Comparison of ENCODE assay signal across 9 cellular contexts in the genomic region with DNA sequence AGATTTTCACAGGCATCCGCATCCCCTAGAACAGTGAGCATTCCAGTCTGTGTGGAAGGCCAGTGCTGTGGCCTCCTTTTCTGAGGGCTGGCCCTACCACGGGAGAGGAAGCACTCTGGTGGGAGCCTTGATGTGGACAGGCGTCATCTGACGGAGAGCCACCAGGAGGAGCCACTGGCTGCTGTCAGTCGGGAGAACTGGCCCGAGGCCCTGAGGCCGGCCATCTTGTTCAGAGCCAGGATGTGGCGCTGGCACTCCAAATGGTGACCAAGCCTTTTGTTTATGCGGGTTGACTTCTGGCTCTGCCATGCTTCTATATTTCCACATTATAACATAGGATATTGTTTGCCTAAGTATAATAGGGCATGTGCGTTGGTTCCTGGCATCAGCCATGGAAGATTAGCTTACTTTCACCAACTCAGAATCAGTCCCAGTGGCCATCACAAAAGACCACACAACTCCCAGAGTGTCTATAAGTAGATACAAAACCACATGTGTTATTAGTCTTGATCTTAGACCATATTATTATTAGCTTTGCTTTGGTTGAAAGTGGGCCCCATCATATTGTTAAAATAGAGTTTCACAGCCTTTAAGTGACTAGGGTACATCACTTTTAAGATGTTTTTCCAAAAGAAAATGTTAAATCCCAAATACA.
A peak's percentile ranks its signal among the peaks of the same experiment; 100 is the strongest.
DNase-seq lines count a peak whose midpoint lies in the region; TF ChIP-seq lines count a peak whose summit lies in the region.
"Had no signal": no experiment of that assay in that cellular context is flagged by ENCODE, and none has a peak within 500 bp of the region (broad histone marks: within the 10 kb centered on the region; RNA-seq: fewer than 3 reads in every experiment).

No MANE protein-coding gene starts in this region.

- no peaks in the 10 kb centered on the region for H3K79me1 ChIP-seq in mesenchymal stem cell (replicated peaks; ENCODE audit: low read length, poor library complexity, severe bottlenecking)

- H3K4me3 ChIP-seq in AG10803 (ENCODE audit: low read length) (no peak overlapping the region), GM12865 (ENCODE audit: low read depth, low read length) (no peak overlapping the region), mesenchymal stem cell (ENCODE audit: insufficient read depth in 1 of 2, low read depth in 1 of 2, low read length in 2 of 2) (no peak overlapping the region)
- H3K4me3 ChIP-seq in effector memory CD4-positive, alpha-beta T cell (ENCODE audit: insufficient read depth, low read depth, low read length, poor library complexity, severe bottlenecking) = no peak overlapping the region
- H3K4me3 ChIP-seq: right lobe of liver had no signal

- no peaks in the 10 kb centered on the region for H3K4me1 ChIP-seq in mesenchymal stem cell (ENCODE audit: control insufficient read depth, insufficient read depth, low read depth, low read length)
- H3K4me1 ChIP-seq in effector memory CD4-positive, alpha-beta T cell (ENCODE audit: control insufficient read depth, insufficient read depth, low read length, poor library complexity, severe bottlenecking) = peaks cover 21% of the 10 kb centered on the region
- H3K4me1 ChIP-seq: right lobe of liver had no signal

- 98% methylated on average over 6 of the region's 10 CpGs for WGBS in mesenchymal stem cell

- DNase-seq in AG10803 (ENCODE audit: low read depth) (no peak), GM12865 (ENCODE audit: low read depth) (peak; percentile 49), RPMI7951 (ENCODE audit: low read depth) (peak; percentile 59), fibroblast of gingiva (ENCODE audit: low read depth) (peak; percentile 14), mesenchymal stem cell (no peak), dedifferentiated amniotic fluid mesenchymal stem cell (ENCODE audit: extremely low spot score) (no peak), GOT3 (lab: John Stamatoyannopoulos, UW) (no peak)
- no peak for DNase-seq in effector memory CD4-positive, alpha-beta T cell
- DNase-seq: right lobe of liver had no signal

- no peak overlapping the region for H2BK5ac ChIP-seq in mesenchymal stem cell (ENCODE audit: low read depth, low read length, poor library complexity, severe bottlenecking)

- H3K18ac ChIP-seq in mesenchymal stem cell (ENCODE audit: low read depth in 1 of 2, low read length in 2 of 2) = no peak overlapping the region

- H3K9ac ChIP-seq in mesenchymal stem cell (ENCODE audit: low read length) = no peak overlapping the region

- no peak overlapping the region for H2AFZ ChIP-seq in mesenchymal stem cell (ENCODE audit: low read depth, low read length)

- no peak overlapping the region for H4K91ac ChIP-seq in mesenchymal stem cell (ENCODE audit: low read length)

- H3K9me3 ChIP-seq in mesenchymal stem cell (ENCODE audit: control insufficient read depth, low read length) = no peaks in the 10 kb centered on the region
- H3K9me3 ChIP-seq in effector memory CD4-positive, alpha-beta T cell (ENCODE audit: control insufficient read depth, low read length) = no peaks in the 10 kb centered on the region
- H3K9me3 ChIP-seq: right lobe of liver had no signal

- no peak overlapping the region for H2BK15ac ChIP-seq in mesenchymal stem cell (ENCODE audit: low read depth, poor library complexity, severe bottlenecking)

- no peak overlapping the region for H3K23ac ChIP-seq in mesenchymal stem cell (ENCODE audit: low read length in 2 of 2)

- no peak overlapping the region for H2AK5ac ChIP-seq in mesenchymal stem cell (ENCODE audit: low read length, severe bottlenecking)

- H2BK12ac ChIP-seq in mesenchymal stem cell (ENCODE audit: low read length in 2 of 2) = no peak overlapping the region

- H3K4me2 ChIP-seq in mesenchymal stem cell (ENCODE audit: low read length, poor library complexity, severe bottlenecking) = no peak overlapping the region

- no peak overlapping the region for H2BK120ac ChIP-seq in mesenchymal stem cell (ENCODE audit: low read depth, low read length)

- H3K27ac ChIP-seq in mesenchymal stem cell (ENCODE audit: low read length, poor library complexity, severe bottlenecking) = no peak overlapping the region
- H3K27ac ChIP-seq in effector memory CD4-positive, alpha-beta T cell (ENCODE audit: insufficient read depth, low read length, poor library complexity, severe bottlenecking) = no peak overlapping the region
- H3K27ac ChIP-seq: right lobe of liver had no signal

- no peak overlapping the region for H3K4ac ChIP-seq in mesenchymal stem cell (ENCODE audit: low read depth in 1 of 2, low read length in 2 of 2)

- H4K8ac ChIP-seq in mesenchymal stem cell (ENCODE audit: low read length) = no peak overlapping the region

- H3K36me3 ChIP-seq in mesenchymal stem cell (ENCODE audit: control insufficient read depth in 1 of 2, insufficient read depth in 2 of 2, low read depth in 1 of 2, low read length in 2 of 2) = no peaks in the 10 kb centered on the region
- H3K36me3 ChIP-seq in effector memory CD4-positive, alpha-beta T cell (ENCODE audit: control insufficient read depth, insufficient read depth, low read length) = no peaks in the 10 kb centered on the region
- H3K36me3 ChIP-seq: right lobe of liver had no signal

- H3K27me3 ChIP-seq in mesenchymal stem cell (ENCODE audit: control insufficient read depth in 1 of 2, insufficient read depth in 1 of 2, low read length in 2 of 2) = no peaks in the 10 kb centered on the region
- no peaks in the 10 kb centered on the region for H3K27me3 ChIP-seq in effector memory CD4-positive, alpha-beta T cell (replicated peaks; ENCODE audit: control insufficient read depth, insufficient read depth, low read length, poor library complexity, severe bottlenecking)
- H3K27me3 ChIP-seq: right lobe of liver had no signal

- TF ChIP-seq CTCF in AG10803 (conservative IDR thresholded peaks at IDR 0.05; ENCODE audit: low read length) = peak; percentile 21
- TF ChIP-seq CTCF in GM12865 (IDR thresholded peaks at IDR 0.05; ENCODE audit: insufficient read depth, low read depth, low read length, missing control alignments) = peak; percentile 35

- no peak overlapping the region for H3K14ac ChIP-seq in mesenchymal stem cell (ENCODE audit: low read length in 2 of 2)

Comparison
In these comparisons a context has a peak if more than half of its experiments do, and no peak if none do; other contexts are left out.
1. DNase-seq: peak in GM12865 (single experiment), RPMI7951 (single experiment) and fibroblast of gingiva (single experiment); none in AG10803 (single experiment), mesenchymal stem cell (single experiment), dedifferentiated amniotic fluid mesenchymal stem cell (single experiment), GOT3 (single experiment) and effector memory CD4-positive, alpha-beta T cell (0 of 3).